ENCODE assay signal across 1 cellular context in genomic region chr9:38062106-38062497, GRCh38.
TF ChIP-seq lines count a peak whose summit lies in the region.

No MANE protein-coding gene starts in this region.

TF ChIP-seq in H1, 55 proteins besides CTCF, POLR2A, EP300 and RAD21:
- TF ChIP-seq ATF2 (IDR thresholded peaks at IDR 0.05; ENCODE audit: low read length) (no peak), SP4 (IDR thresholded peaks at IDR 0.05; ENCODE audit: low read length) (no peak), NANOG (IDR thresholded peaks at IDR 0.05; ENCODE audit: insufficient read depth, low read depth, low read length, poor library complexity, severe bottlenecking) (no peak), YY1 (IDR thresholded peaks at IDR 0.05; ENCODE audit: low read depth, low read length) (no peak), CHD1 (IDR thresholded peaks at IDR 0.05; ENCODE audit: low read depth, low read length) (no peak), E2F6 (IDR thresholded peaks at IDR 0.05) (no peak), ZNF274 (IDR thresholded peaks at IDR 0.05; ENCODE audit: borderline replicate concordance, extremely low read depth, low read length) (no peak), SP1 (IDR thresholded peaks at IDR 0.05; ENCODE audit: low read depth, low read length) (no peak), CEBPB (IDR thresholded peaks at IDR 0.05; ENCODE audit: low read depth, low read length) (no peak), KDM1A (IDR thresholded peaks at IDR 0.05; ENCODE audit: borderline replicate concordance, low read length) (no peak), TCF12 (IDR thresholded peaks at IDR 0.05; ENCODE audit: low read depth, low read length) (no peak), SIX5 (IDR thresholded peaks at IDR 0.05; ENCODE audit: low read depth, low read length) (no peak), SIN3A (conservative IDR thresholded peaks at IDR 0.05 in 1 of 2, IDR thresholded peaks at IDR 0.05 in 1 of 2; ENCODE audit: low read depth in 1 of 2, low read length in 2 of 2) (no peak), KDM5A (IDR thresholded peaks at IDR 0.05; ENCODE audit: low read length) (no peak), ASH2L (IDR thresholded peaks at IDR 0.05; ENCODE audit: low read length) (no peak), CHD7 (IDR thresholded peaks at IDR 0.05; ENCODE audit: insufficient replicate concordance, low read length) (no peak), NRF1 (IDR thresholded peaks at IDR 0.05; ENCODE audit: low read depth, low read length) (no peak), PHF8 (conservative IDR thresholded peaks at IDR 0.05; ENCODE audit: low read depth, low read length) (no peak), TEAD4 (IDR thresholded peaks at IDR 0.05; ENCODE audit: low read depth, low read length) (no peak), BCL11A (IDR thresholded peaks at IDR 0.05; ENCODE audit: low read depth in 2 of 2, low read length in 2 of 2) (no peak)
